In the genomic region with DNA sequence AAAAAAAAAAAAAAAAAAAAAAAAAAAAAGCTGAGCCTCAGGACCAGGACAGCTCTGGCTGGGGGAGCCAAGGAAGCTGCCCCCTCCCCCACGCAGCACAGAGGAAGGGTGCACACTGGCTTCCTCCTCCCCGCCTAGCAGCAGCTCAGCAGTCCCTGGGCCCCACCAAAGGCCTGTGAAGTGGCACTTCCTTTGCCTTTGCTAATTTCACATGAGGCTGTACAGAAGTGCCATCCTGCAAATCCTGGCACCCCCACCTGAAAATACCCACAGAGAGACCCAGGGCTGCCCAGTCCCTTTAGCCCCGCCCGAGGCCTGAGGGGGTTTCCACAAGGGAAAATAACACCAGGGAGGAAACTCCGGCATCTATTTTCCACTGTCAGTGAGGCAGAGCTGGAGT, we compare ENCODE assay signal across 8 cellular contexts. TPM values are rescaled to one million over a fixed set of nuclear protein-coding genes. Genes with fewer than 3 reads are reported as not detected.
A peak's percentile ranks its signal among the peaks of the same experiment; 100 is the strongest.
DNase-seq lines count a peak whose midpoint lies in the region; ATAC-seq lines count a peak whose summit lies in the region.

No MANE protein-coding gene starts in this region.

- no peaks in the 10 kb centered on the region for H3K27me3 ChIP-seq in Karpas-422 (ENCODE audit: low read length)

- CTCF ChIA-PET in activated CD4-positive, alpha-beta memory T cell treated with anti-CD3 and anti-CD28 coated beads, Interleukin-2, amount 10 ng/mL, durations not matched to agents 7 days and 5 days (lab: Charles Lee): interaction anchor here (1.1 to 17.4 kb wide), 6 partner anchors 11 to 259 kb away, joined by 3 to 461 read pairs (median 13); a partner anchor contains a TSS

- H3K9me3 Mint-ChIP-seq in activated CD4-positive, alpha-beta memory T cell treated with anti-CD3 and anti-CD28 coated beads, Interleukin-2, amount 10 ng/mL, durations not matched to agents 7 days and 5 days: no peaks in the 10 kb centered on the region
- H3K9me3 Mint-ChIP-seq in stimulated activated naive B cell treated with anti-CD40 and anti-IgM and Interleukin-4, amounts not matched to agents 10 μg/mL and 1 μg/mL and 100 μg/mL, for 72 hours: no peaks in the 10 kb centered on the region

- peaks cover 4% of the 10 kb centered on the region for H4K20me1 ChIP-seq in Karpas-422 (ENCODE audit: insufficient read depth, low read depth, low read length)

- no peaks in the 10 kb centered on the region for H3K27me3 Mint-ChIP-seq in activated CD4-positive, alpha-beta memory T cell treated with anti-CD3 and anti-CD28 coated beads, Interleukin-2, amount 10 ng/mL, durations not matched to agents 7 days and 5 days
- no peaks in the 10 kb centered on the region for H3K27me3 Mint-ChIP-seq in stimulated activated naive B cell treated with anti-CD40 and anti-IgM and Interleukin-4, amounts not matched to agents 10 μg/mL and 1 μg/mL and 100 μg/mL, for 72 hours

- peak overlapping the region; percentile 98 for H3K9ac ChIP-seq in Karpas-422 (ENCODE audit: low read length)

- intact Hi-C loops in cardiac septum (cut with DNase I): no loop called here

- peaks cover 84% of the 10 kb centered on the region for H3K4me1 ChIP-seq in Karpas-422 (ENCODE audit: low read length)

- peaks cover 71% of the 10 kb centered on the region for H3K36me3 Mint-ChIP-seq in activated CD4-positive, alpha-beta memory T cell treated with anti-CD3 and anti-CD28 coated beads, Interleukin-2, amount 10 ng/mL, durations not matched to agents 7 days and 5 days (ENCODE audit: low read depth)
- peaks cover 47 to 63% of the 10 kb centered on the region in 2 donors for H3K36me3 Mint-ChIP-seq in stimulated activated naive B cell treated with anti-CD40 and anti-IgM and Interleukin-4, amounts not matched to agents 10 μg/mL and 1 μg/mL and 100 μg/mL, for 72 hours

- no peak for ATAC-seq in stimulated activated naive B cell treated with anti-CD40 and anti-IgM and Interleukin-4, amounts not matched to agents 10 μg/mL and 1 μg/mL and 100 μg/mL, for 72 hours (replicated peaks)
- ATAC-seq in HG03442 (IDR thresholded peaks at IDR 0.05; ENCODE audit: unreplicated experiment): no peak
- no peak for ATAC-seq in HG03439 (IDR thresholded peaks at IDR 0.05; ENCODE audit: unreplicated experiment)

- no peaks in the 10 kb centered on the region for H3K36me3 ChIP-seq in Karpas-422 (ENCODE audit: insufficient read depth, low read length)

- DNase-seq in Karpas-422 (peak; percentile 61), cardiac septum (ENCODE audit: low spot score) (peak; percentile 89), putamen (ENCODE audit: low spot score) (no peak), foreskin melanocyte (no peak)
- DNase-seq in activated CD4-positive, alpha-beta memory T cell treated with anti-CD3 and anti-CD28 coated beads, Interleukin-2, amount 10 ng/mL, durations not matched to agents 7 days and 5 days: peak; percentile 66
- no peak for DNase-seq in stimulated activated naive B cell treated with anti-CD40 and anti-IgM and Interleukin-4, amounts not matched to agents 10 μg/mL and 1 μg/mL and 100 μg/mL, for 72 hours

- H3K4me3 Mint-ChIP-seq in activated CD4-positive, alpha-beta memory T cell treated with anti-CD3 and anti-CD28 coated beads, Interleukin-2, amount 10 ng/mL, durations not matched to agents 7 days and 5 days: peak overlapping the region; percentile 90
- peak overlapping the region; percentile 85 to 96 for H3K4me3 Mint-ChIP-seq in stimulated activated naive B cell treated with anti-CD40 and anti-IgM and Interleukin-4, amounts not matched to agents 10 μg/mL and 1 μg/mL and 100 μg/mL, for 72 hours

- peaks cover 86% of the 10 kb centered on the region for H3K79me2 ChIP-seq in Karpas-422 (ENCODE audit: low read length)

- H3K4me1 Mint-ChIP-seq in activated CD4-positive, alpha-beta memory T cell treated with anti-CD3 and anti-CD28 coated beads, Interleukin-2, amount 10 ng/mL, durations not matched to agents 7 days and 5 days: peaks cover 78% of the 10 kb centered on the region
- peaks cover 56 to 84% of the 10 kb centered on the region in 2 donors for H3K4me1 Mint-ChIP-seq in stimulated activated naive B cell treated with anti-CD40 and anti-IgM and Interleukin-4, amounts not matched to agents 10 μg/mL and 1 μg/mL and 100 μg/mL, for 72 hours

- peak overlapping the region; percentile 99 for H3K4me2 ChIP-seq in Karpas-422 (ENCODE audit: low read depth, low read length, poor library complexity, severe bottlenecking)

- H3K9me3 ChIP-seq in Karpas-422 (ENCODE audit: low read length): no peaks in the 10 kb centered on the region

- H3K4me3 ChIP-seq in Karpas-422 (ENCODE audit: low read length): peak overlapping the region; percentile 97; the same call in 1 of the 2 replicates

- H3K27ac Mint-ChIP-seq in activated CD4-positive, alpha-beta memory T cell treated with anti-CD3 and anti-CD28 coated beads, Interleukin-2, amount 10 ng/mL, durations not matched to agents 7 days and 5 days: peak overlapping the region; percentile 89
- H3K27ac Mint-ChIP-seq in stimulated activated naive B cell treated with anti-CD40 and anti-IgM and Interleukin-4, amounts not matched to agents 10 μg/mL and 1 μg/mL and 100 μg/mL, for 72 hours: peak overlapping the region; percentile 86

- POLR2A ChIA-PET in activated CD4-positive, alpha-beta memory T cell treated with anti-CD3 and anti-CD28 coated beads, Interleukin-2, amount 10 ng/mL, durations not matched to agents 7 days and 5 days (lab: Charles Lee): interaction anchor here (0.8 to 19.7 kb wide), 12 partner anchors 9 to 258 kb away, joined by 3 to 639 read pairs (median 4); a partner anchor contains a TSS

- no peaks in the 10 kb centered on the region for H3K9me2 ChIP-seq in Karpas-422 (replicated peaks; ENCODE audit: insufficient read depth, low read length)

- H3K27ac ChIP-seq in Karpas-422 (ENCODE audit: low read length): peak overlapping the region; percentile 90

- no peak overlapping the region for H2AFZ ChIP-seq in Karpas-422 (ENCODE audit: low read length)

RNA-seq across cellular contexts. Expression of a gene that starts 3.9 kb away (rescaled TPM):
- 54.6 and 68.5 TPM in 2 replicates for total RNA-seq in Karpas-422 (2014; rRNA removed; shearing (Covaris generic); ENCODE audit: low replicate concordance)
- 100 to 1,000 TPM; 192 to 201 TPM for total RNA-seq in activated CD4-positive, alpha-beta memory T cell treated with anti-CD3 and anti-CD28 coated beads, Interleukin-2, amount 10 ng/mL, durations not matched to agents 7 days and 5 days
- 27.5 TPM for total RNA-seq in cardiac septum

RNA-seq across cellular contexts. Expression of a gene that starts 18.6 kb away (rescaled TPM):
- 9.0 and 17.0 TPM in 2 replicates for total RNA-seq in Karpas-422 (2014; rRNA removed; shearing (Covaris generic); ENCODE audit: low replicate concordance)
- 100 to 1,000 TPM; 111 to 113 TPM for total RNA-seq in activated CD4-positive, alpha-beta memory T cell treated with anti-CD3 and anti-CD28 coated beads, Interleukin-2, amount 10 ng/mL, durations not matched to agents 7 days and 5 days
- 40.4 TPM for total RNA-seq in cardiac septum

RNA-seq across cellular contexts. Expression of a gene that starts 28.5 kb away (rescaled TPM):
- 27.0 and 43.2 TPM in 2 replicates for total RNA-seq in Karpas-422 (2014; rRNA removed; shearing (Covaris generic); ENCODE audit: low replicate concordance)
- total RNA-seq in activated CD4-positive, alpha-beta memory T cell treated with anti-CD3 and anti-CD28 coated beads, Interleukin-2, amount 10 ng/mL, durations not matched to agents 7 days and 5 days: 10 to 100 TPM; 18.0 to 19.0 TPM
- total RNA-seq in cardiac septum: 22.7 TPM

RNA-seq across cellular contexts. Expression of a gene that starts 39.5 kb away (rescaled TPM):
- 123 and 124 TPM in 2 replicates for total RNA-seq in Karpas-422 (2014; rRNA removed; shearing (Covaris generic); ENCODE audit: low replicate concordance)
- 10 to 100 TPM; 93.9 to 95.2 TPM for total RNA-seq in activated CD4-positive, alpha-beta memory T cell treated with anti-CD3 and anti-CD28 coated beads, Interleukin-2, amount 10 ng/mL, durations not matched to agents 7 days and 5 days
- 49.6 TPM for total RNA-seq in cardiac septum

Comparison
In these comparisons a context has a peak if more than half of its experiments do, and no peak if none do; other contexts are left out.
1. DNase-seq: peak in Karpas-422 (single experiment), activated CD4-positive, alpha-beta memory T cell treated with anti-CD3 and anti-CD28 coated beads, Interleukin-2, amount 10 ng/mL, durations not matched to agents 7 days and 5 days (single experiment) and cardiac septum (single experiment); none in stimulated activated naive B cell treated with anti-CD40 and anti-IgM and Interleukin-4, amounts not matched to agents 10 μg/mL and 1 μg/mL and 100 μg/mL, for 72 hours (single experiment), putamen (single experiment) and foreskin melanocyte (single experiment).